ENCODE assay signal across 8 cellular contexts in genomic region chr11:17598700-17599459, GRCh38. TPM values are rescaled to one million over a fixed set of nuclear protein-coding genes. Genes with fewer than 3 reads are reported as not detected.
DNase-seq lines count a peak whose midpoint lies in the region; ATAC-seq and TF ChIP-seq lines count a peak whose summit lies in the region.

No MANE protein-coding gene starts in this region.

- TF ChIP-seq POLR2A in prostate gland (IDR thresholded peaks at IDR 0.05) (no peak), uterus (IDR thresholded peaks at IDR 0.05) (no peak)

- H3K27me3 Mint-ChIP-seq in activated naive CD8-positive, alpha-beta T cell treated with anti-CD3 and anti-CD28 coated beads for 36 hours = peaks cover 4% of the 10 kb centered on the region

- no peak overlapping the region for H2AFZ ChIP-seq in SK-N-SH (ENCODE audit: low read depth)

- H3K4me3 Mint-ChIP-seq in activated naive CD8-positive, alpha-beta T cell treated with anti-CD3 and anti-CD28 coated beads for 36 hours = no peak overlapping the region

- H3K9me2 ChIP-seq in SK-N-SH = no peaks in the 10 kb centered on the region

- POLR2A ChIA-PET in SK-N-SH (lab: Yijun Ruan, JAX) = no interaction called here

- H3K4me2 ChIP-seq in SK-N-SH = no peak overlapping the region

- H3K9me3 ChIP-seq in SK-N-SH (no peaks in the 10 kb centered on the region), prostate gland (no peaks in the 10 kb centered on the region), uterus (no peaks in the 10 kb centered on the region)

- no peak overlapping the region for H3K9ac ChIP-seq in SK-N-SH

- intact Hi-C loops in cardiac septum (cut with DNase I) = loop anchor here (2.0 kb wide), 2 partner anchors 122 to 380 kb away; no protein-coding TSS in a partner anchor
- intact Hi-C loops in prostate gland (cut with DNase I) = loop anchor here (5.0 to 10.0 kb wide), 2 partner anchors 126 to 373 kb away; no protein-coding TSS in a partner anchor
- intact Hi-C loops in uterus (cut with DNase I; ENCODE audit: low total_unique reads) = no loop called here

- no peaks in the 10 kb centered on the region for H3K79me2 ChIP-seq in SK-N-SH (ENCODE audit: insufficient read depth)

- no peaks in the 10 kb centered on the region for H3F3A ChIP-seq in SK-N-SH (replicated peaks; ENCODE audit: insufficient read depth)

- 36% methylated on average over 10 of the region's 17 CpGs for WGBS in SK-N-SH (ENCODE audit: low lambda C conversion rate)
- 28% methylated on average over 17 of the region's 17 CpGs for WGBS in prostate gland

- H4K20me1 ChIP-seq in SK-N-SH (ENCODE audit: insufficient read depth) = no peaks in the 10 kb centered on the region

- DNase-seq in ELR (ENCODE audit: low read depth) (peak; percentile 71), Kasumi-1 (lab: John Stamatoyannopoulos, UW) (peak; percentile 51 to 56), SK-N-SH (peak; percentile 85), cardiac septum (ENCODE audit: low spot score) (peak; percentile 77), prostate gland (ENCODE audit: low spot score) (peak; percentile 36), uterus (peak; percentile 40 to 59)
- DNase-seq in activated naive CD8-positive, alpha-beta T cell treated with anti-CD3 and anti-CD28 coated beads for 36 hours = peak; percentile 69

- TF ChIP-seq EP300 in SK-N-SH (IDR thresholded peaks at IDR 0.05; ENCODE audit: borderline replicate concordance in 1 of 2, low read depth in 1 of 2, low read length in 1 of 2) = no peak

- ATAC-seq in GM21786 (IDR thresholded peaks at IDR 0.05; ENCODE audit: unreplicated experiment) = peak; percentile 91

- no peaks in the 10 kb centered on the region for H3K27me3 ChIP-seq in SK-N-SH (ENCODE audit: insufficient read depth)
- H3K27me3 ChIP-seq in prostate gland (replicated peaks; ENCODE audit: insufficient read depth) = no peaks in the 10 kb centered on the region
- no peaks in the 10 kb centered on the region for H3K27me3 ChIP-seq in uterus

- TF ChIP-seq RAD21 in SK-N-SH (IDR thresholded peaks at IDR 0.05; ENCODE audit: low read length) = peak; percentile 96

- H3K27ac Mint-ChIP-seq in activated naive CD8-positive, alpha-beta T cell treated with anti-CD3 and anti-CD28 coated beads for 36 hours = no peak overlapping the region

- peaks cover 9% of the 10 kb centered on the region for H3K4me1 Mint-ChIP-seq in activated naive CD8-positive, alpha-beta T cell treated with anti-CD3 and anti-CD28 coated beads for 36 hours

- H3K27ac ChIP-seq in SK-N-SH (ENCODE audit: low read depth in 2 of 2, low read length in 1 of 2) = no peak overlapping the region
- H3K27ac ChIP-seq in prostate gland = no peak overlapping the region
- no peak overlapping the region for H3K27ac ChIP-seq in uterus

- H3K4me3 ChIP-seq in SK-N-SH (ENCODE audit: low read depth in 2 of 2, low read length in 1 of 2) (no peak overlapping the region; a peak in 1 of 4 replicates), prostate gland (no peak overlapping the region), uterus (no peak overlapping the region)

- H3K9me3 Mint-ChIP-seq in activated naive CD8-positive, alpha-beta T cell treated with anti-CD3 and anti-CD28 coated beads for 36 hours = no peaks in the 10 kb centered on the region

- H3K36me3 Mint-ChIP-seq in activated naive CD8-positive, alpha-beta T cell treated with anti-CD3 and anti-CD28 coated beads for 36 hours = no peaks in the 10 kb centered on the region

- no peaks in the 10 kb centered on the region; a peak in 1 of 4 replicates for H3K4me1 ChIP-seq in SK-N-SH (ENCODE audit: control insufficient read depth in 1 of 2, insufficient read depth in 2 of 2, low read depth in 1 of 2, low read length in 1 of 2)
- no peaks in the 10 kb centered on the region for H3K4me1 ChIP-seq in prostate gland (replicated peaks)
- no peaks in the 10 kb centered on the region for H3K4me1 ChIP-seq in uterus

- CTCF ChIA-PET in SK-N-SH (lab: Yijun Ruan, JAX) = interaction anchor here (0.6 to 17.0 kb wide), 58 partner anchors 8 to 572 kb away, joined by 3 to 271 read pairs (median 4); partner anchors contain the start of genes KCNC1, MYOD1 and OTOG

- H3K36me3 ChIP-seq in SK-N-SH (replicated peaks in 1 of 2; ENCODE audit: control insufficient read depth in 1 of 2, insufficient read depth in 2 of 2, low read length in 1 of 2) = no peaks in the 10 kb centered on the region
- no peaks in the 10 kb centered on the region for H3K36me3 ChIP-seq in prostate gland
- H3K36me3 ChIP-seq in uterus = no peaks in the 10 kb centered on the region

- TF ChIP-seq CTCF in SK-N-SH (IDR thresholded peaks at IDR 0.05) (peak; percentile 87), prostate gland (IDR thresholded peaks at IDR 0.05) (peak; percentile 55 to 78 (median 70)), uterus (IDR thresholded peaks at IDR 0.05) (peak; percentile 65 to 81 (median 73))

TF ChIP-seq in SK-N-SH, 30 proteins besides CTCF, POLR2A, EP300 and RAD21:
- TF ChIP-seq YY1 (IDR thresholded peaks at IDR 0.05; ENCODE audit: low read depth) = no peak
- TF ChIP-seq ZBTB33 (IDR thresholded peaks at IDR 0.05; ENCODE audit: borderline replicate concordance, low read depth) = no peak
- peak; percentile 29 for TF ChIP-seq CHD2 (IDR thresholded peaks at IDR 0.05; ENCODE audit: low read length, partially characterized antibody)
- no peak for TF ChIP-seq NFIC (IDR thresholded peaks at IDR 0.05; ENCODE audit: borderline replicate concordance)
- TF ChIP-seq TCF12 (IDR thresholded peaks at IDR 0.05) = no peak
- TF ChIP-seq USF2 (IDR thresholded peaks at IDR 0.05; ENCODE audit: borderline replicate concordance, low read depth, low read length) = no peak
- no peak for TF ChIP-seq POLR2AphosphoS5 (IDR thresholded peaks at IDR 0.05; ENCODE audit: low read depth, low read length)
- peak; percentile 94 for TF ChIP-seq SMC3 (IDR thresholded peaks at IDR 0.05; ENCODE audit: low read depth, low read length)
- peak; percentile 33; the same call in 1 of the 2 replicates for TF ChIP-seq RCOR1 (IDR thresholded peaks at IDR 0.05; ENCODE audit: low read length)

RNA-seq across cellular contexts. Expression of gene OTOG, which starts 51.8 kb away (rescaled TPM):
- polyA plus RNA-seq in SK-N-SH (2012; rRNA removed) = not detected in 2 replicates
- not detected in 2 replicates for polyA plus RNA-seq in SK-N-SH (2012; cell fraction: cytosol; rRNA removed)
- polyA plus RNA-seq in SK-N-SH (2012; cell fraction: nucleus; rRNA removed) = not detected in 2 replicates
- total RNA-seq in activated naive CD8-positive, alpha-beta T cell treated with anti-CD3 and anti-CD28 coated beads for 36 hours = not detected
- total RNA-seq in cardiac septum = not detected
- under 1 TPM in 1 of 2 donors, not detected in 1; 0.34 TPM for total RNA-seq in prostate gland
- under 1 TPM in 1 of 4 donors, not detected in 3; under 0.01 TPM for total RNA-seq in uterus

RNA-seq across cellular contexts. Expression of gene USH1C, which starts 54.7 kb away (rescaled TPM):
- polyA plus RNA-seq in SK-N-SH (2012; rRNA removed) = not detected in 2 replicates
- polyA plus RNA-seq in SK-N-SH (2012; cell fraction: cytosol; rRNA removed) = 0.01 TPM in 1 of 2 replicates, not detected in the other
- polyA plus RNA-seq in SK-N-SH (2012; cell fraction: nucleus; rRNA removed) = 0.13 TPM in 1 of 2 replicates, not detected in the other
- not detected for total RNA-seq in activated naive CD8-positive, alpha-beta T cell treated with anti-CD3 and anti-CD28 coated beads for 36 hours
- total RNA-seq in cardiac septum = not detected
- not detected for total RNA-seq in prostate gland
- total RNA-seq in uterus = under 1 TPM in 2 of 4 donors, not detected in 2; 0.35 to 0.46 TPM
